In genomic region chr11:34050536-34050935, GRCh38 we compare ENCODE assay signal across 8 cellular contexts. TPM values are rescaled to one million over a fixed set of nuclear protein-coding genes. Genes with fewer than 3 reads are reported as not detected.
A peak's percentile ranks its signal among the peaks of the same experiment; 100 is the strongest.
DNase-seq lines count a peak whose midpoint lies in the region; ATAC-seq and TF ChIP-seq lines count a peak whose summit lies in the region.

No MANE protein-coding gene starts in this region.

- peaks cover 15% of the 10 kb centered on the region for H3K4me1 ChIP-seq in effector memory CD4-positive, alpha-beta T cell (ENCODE audit: control insufficient read depth, insufficient read depth, low read length, poor library complexity, severe bottlenecking)
- H3K4me1 ChIP-seq in osteoblast (ENCODE audit: insufficient read depth, low read length), result peaks cover 19% of the 10 kb centered on the region

- DNase-seq in COLO829 (ENCODE audit: low spot score) (peak; percentile 68), NCI-H526 treated with DMSO at 0.1 percent for 48 hours (lab: John Stamatoyannopoulos, UW) (peak; percentile 57), osteoblast (ENCODE audit: insufficient read length, low spot score, missing footprints) (peak; percentile 90), omental fat pad (ENCODE audit: low spot score) (no peak), glomerular visceral epithelial cell (ENCODE audit: extremely low spot score) (no peak)
- no peak for DNase-seq in effector memory CD4-positive, alpha-beta T cell

- H3K27me3 ChIP-seq in effector memory CD4-positive, alpha-beta T cell (replicated peaks; ENCODE audit: control insufficient read depth, insufficient read depth, low read length, poor library complexity, severe bottlenecking), result no peaks in the 10 kb centered on the region
- H3K27me3 ChIP-seq in osteoblast (ENCODE audit: insufficient read depth, low read length), result no peaks in the 10 kb centered on the region

- no peak overlapping the region for H3K27ac ChIP-seq in effector memory CD4-positive, alpha-beta T cell (ENCODE audit: insufficient read depth, low read length, poor library complexity, severe bottlenecking)
- H3K27ac ChIP-seq in osteoblast (ENCODE audit: low read depth, low read length), result peak overlapping the region; percentile 98

- ATAC-seq in GM18870 (IDR thresholded peaks at IDR 0.05; ENCODE audit: unreplicated experiment) (no peak), HG02870 (IDR thresholded peaks at IDR 0.05; ENCODE audit: unreplicated experiment) (no peak), omental fat pad (ENCODE audit: low FRiP score) (no peak)

- H3K4me3 ChIP-seq in effector memory CD4-positive, alpha-beta T cell (ENCODE audit: insufficient read depth, low read depth, low read length, poor library complexity, severe bottlenecking), result peak overlapping the region; percentile 95
- H3K4me3 ChIP-seq in osteoblast (ENCODE audit: insufficient read depth, low read length), result peak overlapping the region; percentile 91

- TF ChIP-seq CTCF in osteoblast (IDR thresholded peaks at IDR 0.05; ENCODE audit: extremely low read depth, low read depth, low read length), result no peak
- no peak for TF ChIP-seq CTCF in omental fat pad (IDR thresholded peaks at IDR 0.05)

- H2AFZ ChIP-seq in osteoblast (ENCODE audit: low read length), result peak overlapping the region; percentile 85

- H3K9me3 ChIP-seq in effector memory CD4-positive, alpha-beta T cell (ENCODE audit: control insufficient read depth, low read length), result no peaks in the 10 kb centered on the region
- H3K9me3 ChIP-seq in osteoblast (ENCODE audit: low read depth, low read length), result no peaks in the 10 kb centered on the region

- no peaks in the 10 kb centered on the region for H3K36me3 ChIP-seq in effector memory CD4-positive, alpha-beta T cell (ENCODE audit: control insufficient read depth, insufficient read depth, low read length)
- peaks cover 9% of the 10 kb centered on the region for H3K36me3 ChIP-seq in osteoblast (ENCODE audit: insufficient read depth, low read length)

- H3K4me2 ChIP-seq in osteoblast (ENCODE audit: insufficient read depth, low read length), result peak overlapping the region; percentile 97

- H4K20me1 ChIP-seq in osteoblast (ENCODE audit: insufficient read depth, low read length), result peaks cover 23% of the 10 kb centered on the region

- peaks cover 34% of the 10 kb centered on the region for H3K79me2 ChIP-seq in osteoblast (ENCODE audit: insufficient read depth, low read length)

RNA-seq across cellular contexts. Expression of gene CAPRIN1, which starts 1.0 kb away (rescaled TPM):
- total RNA-seq in osteoblast (225 and 235 TPM in 2 replicates), omental fat pad (100 to 1,000 TPM; 130 to 190 (median 141) TPM)

RNA-seq across cellular contexts. Expression of gene NAT10, which starts 54.9 kb away (rescaled TPM):
- total RNA-seq in osteoblast, result 19.4 and 20.6 TPM in 2 replicates
- total RNA-seq in omental fat pad, result 10 to 100 TPM; 26.5 to 52.7 (median 27.7) TPM

Comparison
In these comparisons a context has a peak if more than half of its experiments do, and no peak if none do; other contexts are left out.
1. DNase-seq: peak in COLO829 (single experiment), NCI-H526 treated with DMSO at 0.1 percent for 48 hours (single experiment) and osteoblast (single experiment); none in effector memory CD4-positive, alpha-beta T cell (0 of 3), omental fat pad (single experiment) and glomerular visceral epithelial cell (single experiment).